In the genomic region with DNA sequence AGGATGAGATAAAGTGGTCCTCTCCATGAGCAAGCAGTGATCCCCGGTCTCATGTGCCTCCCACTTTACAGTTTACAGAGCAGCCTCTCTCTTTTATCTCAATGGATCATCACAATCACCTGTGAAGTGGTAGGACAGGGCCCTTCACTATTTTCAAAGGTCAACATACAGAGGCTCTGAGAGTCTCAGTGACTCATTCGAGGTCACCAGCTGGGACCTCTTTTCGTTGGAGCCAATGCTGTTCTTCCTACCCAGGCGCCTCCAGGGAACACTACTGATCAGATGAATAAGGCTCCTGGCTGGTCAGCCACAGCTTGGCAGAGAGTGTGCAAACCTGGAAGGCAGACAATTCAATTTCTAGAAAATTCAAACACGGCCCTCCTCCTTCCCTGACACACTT, we compare ENCODE assay signal across 15 cellular contexts. TPM values are rescaled to one million over a fixed set of nuclear protein-coding genes. Genes with fewer than 3 reads are reported as not detected.
DNase-seq lines count a peak whose midpoint lies in the region; ATAC-seq and TF ChIP-seq lines count a peak whose summit lies in the region.
"Had no signal": no experiment of that assay in that cellular context is flagged by ENCODE, and none has a peak within 500 bp of the region (broad histone marks: within the 10 kb centered on the region; RNA-seq: fewer than 3 reads in every experiment).

No MANE protein-coding gene starts in this region.

- no peaks in the 10 kb centered on the region for H3K27me3 Mint-ChIP-seq in neural progenitor cell (ENCODE audit: insufficient read depth, low read depth)

- H3K4me2 ChIP-seq in neural progenitor cell: peak overlapping the region; percentile 16

- no peaks in the 10 kb centered on the region for H3K36me3 ChIP-seq in MG63
- H3K36me3 ChIP-seq in neural progenitor cell: no peaks in the 10 kb centered on the region
- H3K36me3 ChIP-seq: right atrium auricular region, SJSA1 had no signal

- TF ChIP-seq CTCF in coronary artery (IDR thresholded peaks at IDR 0.05) (no peak), neural progenitor cell (IDR thresholded peaks at IDR 0.05) (no peak)

- H3K27ac Mint-ChIP-seq in neural progenitor cell: no peak overlapping the region
- H3K27ac Mint-ChIP-seq: naive thymus-derived CD8-positive, alpha-beta T cell had no signal

- H4K20me1 ChIP-seq in neural progenitor cell (ENCODE audit: low read depth): no peaks in the 10 kb centered on the region

- no peaks in the 10 kb centered on the region for H3K27me3 ChIP-seq in MG63
- H3K27me3 ChIP-seq in neural progenitor cell: no peaks in the 10 kb centered on the region
- H3K27me3 ChIP-seq: right atrium auricular region had no signal

- H3K9me3 ChIP-seq in MG63: no peaks in the 10 kb centered on the region
- no peaks in the 10 kb centered on the region for H3K9me3 ChIP-seq in neural progenitor cell (ENCODE audit: low read depth)
- H3K9me3 ChIP-seq: right atrium auricular region, SJSA1 had no signal

- DNase-seq in EL (peak; percentile 26), MG63 (peak; percentile 35), coronary artery (ENCODE audit: low spot score) (no peak), neural progenitor cell (ENCODE audit: low spot score) (no peak), DMS79 (lab: John Stamatoyannopoulos, UW) (no peak), retina (no peak)
- DNase-seq: left cardiac atrium; naive thymus-derived CD8-positive, alpha-beta T cell; NCI-H1436; stimulated activated CD4-positive, alpha-beta T cell treated with anti-CD3 and anti-CD28 coated beads, Interleukin-4, amount 100 ng/mL, for 1 hour had no signal

- no peak overlapping the region for H2AFZ ChIP-seq in neural progenitor cell (replicated peaks)

- peaks cover 2% of the 10 kb centered on the region for H3F3A ChIP-seq in neural progenitor cell (ENCODE audit: low read depth)

- H3K4me1 Mint-ChIP-seq in neural progenitor cell: peaks cover 29% of the 10 kb centered on the region

- ATAC-seq in HG03354 (IDR thresholded peaks at IDR 0.05; ENCODE audit: poor library complexity, severe bottlenecking, unreplicated experiment): no peak
- ATAC-seq: naive thymus-derived CD8-positive, alpha-beta T cell had no signal

- H3K9me3 Mint-ChIP-seq in neural progenitor cell: no peaks in the 10 kb centered on the region
- H3K9me3 Mint-ChIP-seq: naive thymus-derived CD8-positive, alpha-beta T cell had no signal

- H3K4me1 ChIP-seq in neural progenitor cell: peaks cover 26% of the 10 kb centered on the region
- H3K4me1 ChIP-seq: SJSA1 had no signal

- H3K79me2 ChIP-seq in neural progenitor cell (ENCODE audit: low read depth): no peaks in the 10 kb centered on the region

- no peak overlapping the region for H3K9ac ChIP-seq in neural progenitor cell

- no peak overlapping the region for H3K4me3 Mint-ChIP-seq in neural progenitor cell
- H3K4me3 Mint-ChIP-seq: naive thymus-derived CD8-positive, alpha-beta T cell had no signal

- no peak overlapping the region for H3K4me3 ChIP-seq in MG63
- no peak overlapping the region for H3K4me3 ChIP-seq in coronary artery
- H3K4me3 ChIP-seq in neural progenitor cell: no peak overlapping the region
- H3K4me3 ChIP-seq: right atrium auricular region, SJSA1 had no signal

- H3K27ac ChIP-seq in coronary artery: peak overlapping the region; percentile 84 to 90
- H3K27ac ChIP-seq in neural progenitor cell: no peak overlapping the region
- H3K27ac ChIP-seq: C4-2B, right atrium auricular region, SJSA1 had no signal

- H3K36me3 Mint-ChIP-seq in neural progenitor cell: no peaks in the 10 kb centered on the region
- H3K36me3 Mint-ChIP-seq: naive thymus-derived CD8-positive, alpha-beta T cell had no signal

RNA-seq across cellular contexts. Expression of a gene that starts 16.6 kb away (rescaled TPM):
- total RNA-seq in MG63 (2014; rRNA removed; shearing (Covaris generic); ENCODE audit: low replicate concordance): 4.6 and 6.2 TPM in 2 replicates
- not detected in 2 replicates for total RNA-seq in neural progenitor cell (ENCODE audit: low replicate concordance)
- total RNA-seq: activated CD8-positive, alpha-beta memory T cell treated with anti-CD3 and anti-CD28 coated beads for 36 hours; naive thymus-derived CD8-positive, alpha-beta T cell; SJSA1 had no signal

Comparison
In these comparisons a context has a peak if more than half of its experiments do, and no peak if none do; other contexts are left out.
1. DNase-seq: peak in EL (single experiment) and MG63 (single experiment); none in coronary artery (single experiment), neural progenitor cell (single experiment), DMS79 (single experiment) and retina (single experiment).